ENCODE assay signal across 8 cellular contexts in the genomic region with DNA sequence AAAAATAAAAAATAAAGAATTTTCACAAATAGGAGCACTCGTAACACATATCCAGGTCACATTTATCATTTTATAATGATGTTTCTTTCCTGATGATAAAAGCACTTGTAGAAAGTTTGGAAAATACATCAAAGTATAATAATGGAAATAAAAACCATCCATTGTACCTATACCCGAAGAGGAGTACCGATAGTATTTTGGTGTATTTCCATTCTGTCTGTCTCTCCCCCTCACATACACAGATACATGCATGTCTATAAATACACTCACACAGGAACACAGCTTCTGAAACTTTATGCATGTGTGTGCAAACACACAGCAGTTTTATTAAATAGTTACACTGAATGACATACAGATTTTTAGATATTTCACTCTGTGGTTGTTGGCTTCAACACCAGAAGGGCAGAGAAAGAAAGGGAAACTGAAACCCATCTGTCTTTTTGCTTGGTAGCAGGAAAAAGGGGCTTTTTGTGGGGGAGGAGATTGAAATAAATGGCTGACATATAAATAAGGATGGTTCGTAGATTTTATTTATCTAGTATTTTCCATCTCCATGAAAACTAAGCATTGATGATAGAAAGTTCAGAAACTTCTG.
A peak's percentile ranks its signal among the peaks of the same experiment; 100 is the strongest.
DNase-seq lines count a peak whose midpoint lies in the region; ATAC-seq and TF ChIP-seq lines count a peak whose summit lies in the region.

No MANE protein-coding gene starts in this region.

- DNase-seq in right atrium auricular region (ENCODE audit: low spot score) (no peak), Right ventricle myocardium superior (no peak), dermis blood vessel endothelial cell (peak; percentile 34), NOMO-1 treated with dmso at 0.1 percent for 144 hours (lab: John Stamatoyannopoulos, UW; ENCODE audit: unreplicated experiment) (no peak), NCI-H1417 treated with DMSO at 0.1 percent for 48 hours (lab: John Stamatoyannopoulos, UW) (no peak)
- DNase-seq in stimulated activated CD4-positive, alpha-beta T cell treated with anti-CD3 and anti-CD28 coated beads, Interleukin-1b, Interleukin-23, amount 100 ng/mL, for 48 hours: no peak

- H3K4me3 ChIP-seq in right atrium auricular region (peak overlapping the region in 1 of 2 donors; percentile 23), subcutaneous abdominal adipose tissue (ENCODE audit: low read depth in 1 of 5, low read length in 5 of 5) (peak overlapping the region in 4 of 5 donors; percentile 23 to 40 (median 27))

- peaks cover 0 to 49% of the 10 kb centered on the region in 2 donors for H3K4me1 ChIP-seq in right atrium auricular region
- peaks cover 0 to 42% (median 12%) of the 10 kb centered on the region in 5 donors for H3K4me1 ChIP-seq in subcutaneous abdominal adipose tissue (ENCODE audit: control insufficient read depth in 5 of 5, insufficient read depth in 5 of 5, low read length in 5 of 5)

- peak overlapping the region in 1 of 5 donors; percentile 11 for H3K9ac ChIP-seq in subcutaneous abdominal adipose tissue (ENCODE audit: low read length in 5 of 5)

- H3K9me3 ChIP-seq in right atrium auricular region (no peaks in the 10 kb centered on the region), subcutaneous abdominal adipose tissue (ENCODE audit: control insufficient read depth in 5 of 5, low read length in 5 of 5) (no peaks in the 10 kb centered on the region)

- H3K27ac ChIP-seq in right atrium auricular region (peak overlapping the region; percentile 56 to 62), subcutaneous abdominal adipose tissue (ENCODE audit: low read depth, low read length) (peak overlapping the region; percentile 48)

- H3K36me3 ChIP-seq in right atrium auricular region: no peaks in the 10 kb centered on the region
- H3K36me3 ChIP-seq in subcutaneous abdominal adipose tissue (ENCODE audit: control insufficient read depth in 5 of 5, insufficient read depth in 5 of 5, low read length in 5 of 5): peaks cover 0 to 13% (median 0%) of the 10 kb centered on the region in 5 donors

- TF ChIP-seq CTCF in right atrium auricular region (IDR thresholded peaks at IDR 0.05): no peak

- H3K27me3 ChIP-seq in right atrium auricular region (no peaks in the 10 kb centered on the region), subcutaneous abdominal adipose tissue (ENCODE audit: control insufficient read depth in 5 of 5, insufficient read depth in 4 of 5, low read length in 5 of 5) (no peaks in the 10 kb centered on the region)

- ATAC-seq in Right ventricle myocardium superior (ENCODE audit: poor library complexity): no peak
- peak; percentile 58 for ATAC-seq in HG03460 (IDR thresholded peaks at IDR 0.05; ENCODE audit: unreplicated experiment)

- intact Hi-C loops in Right ventricle myocardium superior (cut with DNase I): no loop called here
